Comparison of ENCODE assay signal across 11 cellular contexts in genomic region chr6:135212935-135213334, GRCh38. TPM values are rescaled to one million over a fixed set of nuclear protein-coding genes. Genes with fewer than 3 reads are reported as not detected.
DNase-seq lines count a peak whose midpoint lies in the region; ATAC-seq and TF ChIP-seq lines count a peak whose summit lies in the region.
"Had no signal": no experiment of that assay in that cellular context is flagged by ENCODE, and none has a peak within 500 bp of the region (broad histone marks: within the 10 kb centered on the region; RNA-seq: fewer than 3 reads in every experiment).

No MANE protein-coding gene starts in this region.

- peak overlapping the region; percentile 57; the same call in 1 of the 2 replicates for H2AFZ ChIP-seq in SK-N-SH (ENCODE audit: low read depth)

- no peak overlapping the region for H3K4me3 ChIP-seq in SK-N-SH (ENCODE audit: low read depth in 2 of 2, low read length in 1 of 2)

- ATAC-seq in effector memory CD8-positive, alpha-beta T cell (replicated peaks), result peak; percentile 14
- peak; percentile 66 for ATAC-seq in stimulated activated naive CD8-positive, alpha-beta T cell treated with anti-CD3 and anti-CD28 coated beads, Interleukin-15, Interleukin-2, amounts not matched to agents 100 U/mL and 50 U/mL, for 24 hours
- ATAC-seq in HG02981 (IDR thresholded peaks at IDR 0.05; ENCODE audit: unreplicated experiment) (no peak), GM21526 (IDR thresholded peaks at IDR 0.05; ENCODE audit: low FRiP score, unreplicated experiment) (no peak), HG02840 (IDR thresholded peaks at IDR 0.05; ENCODE audit: low FRiP score, unreplicated experiment) (no peak)

- TF ChIP-seq EP300 in SK-N-SH (IDR thresholded peaks at IDR 0.05; ENCODE audit: borderline replicate concordance in 1 of 2, low read depth in 1 of 2, low read length in 1 of 2), result no peak

- H4K20me1 ChIP-seq in SK-N-SH (ENCODE audit: insufficient read depth), result no peaks in the 10 kb centered on the region

- H3K27ac Mint-ChIP-seq in activated T-cell treated with anti-CD3 and anti-CD28 coated beads, Interleukin-2, amount 50 U/mL, for 24 hours, result peak overlapping the region; percentile 70
- H3K27ac Mint-ChIP-seq in effector memory CD8-positive, alpha-beta T cell, result no peak overlapping the region

- H3K9ac ChIP-seq in SK-N-SH, result no peak overlapping the region
- H3K9ac ChIP-seq: KMS-11 had no signal

- peaks cover 91% of the 10 kb centered on the region for H3K36me3 Mint-ChIP-seq in activated T-cell treated with anti-CD3 and anti-CD28 coated beads, Interleukin-2, amount 50 U/mL, for 24 hours (ENCODE audit: low read depth)
- no peaks in the 10 kb centered on the region for H3K36me3 Mint-ChIP-seq in effector memory CD8-positive, alpha-beta T cell (ENCODE audit: insufficient read depth)

- peaks cover 44% of the 10 kb centered on the region for H3K4me1 Mint-ChIP-seq in activated T-cell treated with anti-CD3 and anti-CD28 coated beads, Interleukin-2, amount 50 U/mL, for 24 hours (ENCODE audit: low read depth)
- H3K4me1 Mint-ChIP-seq in effector memory CD8-positive, alpha-beta T cell (ENCODE audit: low read depth in 2 of 2), result peaks cover 4 to 13% of the 10 kb centered on the region in 2 donors

- no peak overlapping the region for H3K27ac ChIP-seq in SK-N-SH (ENCODE audit: low read depth in 2 of 2, low read length in 1 of 2)
- H3K27ac ChIP-seq: KMS-11 had no signal

- H3K4me1 ChIP-seq in SK-N-SH (ENCODE audit: control insufficient read depth in 1 of 2, insufficient read depth in 2 of 2, low read depth in 1 of 2, low read length in 1 of 2), result peaks cover 0 to 9% of the 10 kb centered on the region in 2 experiments; a peak in 1 of 4 replicates

- H3K36me3 ChIP-seq in SK-N-SH (replicated peaks in 1 of 2; ENCODE audit: control insufficient read depth in 1 of 2, insufficient read depth in 2 of 2, low read length in 1 of 2), result peaks cover 0 to 17% of the 10 kb centered on the region in 2 experiments

- no peaks in the 10 kb centered on the region for H3F3A ChIP-seq in SK-N-SH (replicated peaks; ENCODE audit: insufficient read depth)

- TF ChIP-seq CTCF in SK-N-SH (IDR thresholded peaks at IDR 0.05), result no peak

- no peaks in the 10 kb centered on the region for H3K9me2 ChIP-seq in SK-N-SH

- CTCF ChIA-PET in SK-N-SH (lab: Yijun Ruan, JAX), result interaction anchor here (2.7 kb wide), 1 partner anchor 22 kb away, joined by 6 read pairs; no protein-coding TSS in a partner anchor

- no peak overlapping the region for H3K4me2 ChIP-seq in SK-N-SH
- H3K4me2 ChIP-seq: KMS-11 had no signal

- no peaks in the 10 kb centered on the region for H3K9me3 Mint-ChIP-seq in activated T-cell treated with anti-CD3 and anti-CD28 coated beads, Interleukin-2, amount 50 U/mL, for 24 hours
- no peaks in the 10 kb centered on the region for H3K9me3 Mint-ChIP-seq in effector memory CD8-positive, alpha-beta T cell

- H3K79me2 ChIP-seq in SK-N-SH (ENCODE audit: insufficient read depth), result no peaks in the 10 kb centered on the region

- POLR2A ChIA-PET in SK-N-SH (lab: Yijun Ruan, JAX), result no interaction called here

- TF ChIP-seq RAD21 in SK-N-SH (IDR thresholded peaks at IDR 0.05; ENCODE audit: low read length), result no peak

- WGBS in SK-N-SH (ENCODE audit: low lambda C conversion rate), result 88% methylated on average over 5 of the region's 5 CpGs

- no peaks in the 10 kb centered on the region for H3K27me3 Mint-ChIP-seq in activated T-cell treated with anti-CD3 and anti-CD28 coated beads, Interleukin-2, amount 50 U/mL, for 24 hours
- no peaks in the 10 kb centered on the region for H3K27me3 Mint-ChIP-seq in effector memory CD8-positive, alpha-beta T cell

- H3K27me3 ChIP-seq in SK-N-SH (ENCODE audit: insufficient read depth), result no peaks in the 10 kb centered on the region

- no peak for DNase-seq in activated T-cell treated with anti-CD3 and anti-CD28 coated beads, Interleukin-2, amount 50 U/mL, for 24 hours
- no peak for DNase-seq in activated T-cell treated with anti-CD3 and anti-CD28 coated beads, Interleukin-2, amount 50 U/mL, for 48 hours
- DNase-seq in SK-N-SH, result no peak
- DNase-seq in effector memory CD8-positive, alpha-beta T cell, result no peak
- no peak for DNase-seq in stimulated activated naive CD8-positive, alpha-beta T cell treated with anti-CD3 and anti-CD28 coated beads, Interleukin-15, Interleukin-2, amounts not matched to agents 100 U/mL and 50 U/mL, for 24 hours
- DNase-seq: NCI-H524, posterior cingulate gyrus had no signal

- H3K4me3 Mint-ChIP-seq in activated T-cell treated with anti-CD3 and anti-CD28 coated beads, Interleukin-2, amount 50 U/mL, for 24 hours, result no peak overlapping the region
- H3K4me3 Mint-ChIP-seq in effector memory CD8-positive, alpha-beta T cell, result no peak overlapping the region

- H3K9me3 ChIP-seq in SK-N-SH, result peaks cover 4% of the 10 kb centered on the region; the same call in 1 of the 2 replicates

TF ChIP-seq in SK-N-SH, 30 proteins besides CTCF, POLR2A, EP300 and RAD21 (continues in another document):
- TF ChIP-seq USF1 (IDR thresholded peaks at IDR 0.05; ENCODE audit: borderline replicate concordance, low read depth), result no peak
- no peak for TF ChIP-seq TEAD4 (IDR thresholded peaks at IDR 0.05; ENCODE audit: borderline replicate concordance, insufficient read depth)
- TF ChIP-seq GABPA (IDR thresholded peaks at IDR 0.05; ENCODE audit: low read depth), result no peak
- TF ChIP-seq SMC3 (IDR thresholded peaks at IDR 0.05; ENCODE audit: low read depth, low read length), result no peak
- TF ChIP-seq RCOR1 (IDR thresholded peaks at IDR 0.05; ENCODE audit: low read length), result no peak
- TF ChIP-seq FOXM1 (IDR thresholded peaks at IDR 0.05; ENCODE audit: low read depth), result no peak
- no peak for TF ChIP-seq IRF3 (IDR thresholded peaks at IDR 0.05; ENCODE audit: low read depth, low read length)
- no peak for TF ChIP-seq RXRA (IDR thresholded peaks at IDR 0.05; ENCODE audit: borderline replicate concordance, low read depth)
- TF ChIP-seq ZBTB33 (IDR thresholded peaks at IDR 0.05; ENCODE audit: borderline replicate concordance, low read depth), result no peak
- no peak for TF ChIP-seq MXI1 (IDR thresholded peaks at IDR 0.05; ENCODE audit: low read depth, low read length)
- no peak for TF ChIP-seq CHD2 (IDR thresholded peaks at IDR 0.05; ENCODE audit: low read length, partially characterized antibody)
- TF ChIP-seq NFIC (IDR thresholded peaks at IDR 0.05; ENCODE audit: borderline replicate concordance), result no peak
- no peak for TF ChIP-seq MEF2A (IDR thresholded peaks at IDR 0.05; ENCODE audit: borderline replicate concordance, low read depth)
- no peak for TF ChIP-seq JUND (IDR thresholded peaks at IDR 0.05)
- TF ChIP-seq USF2 (IDR thresholded peaks at IDR 0.05; ENCODE audit: borderline replicate concordance, low read depth, low read length), result no peak
- no peak for TF ChIP-seq RFX5 (IDR thresholded peaks at IDR 0.05; ENCODE audit: low read length)
- no peak for TF ChIP-seq EZH2phosphoT487 (IDR thresholded peaks at IDR 0.05; ENCODE audit: borderline replicate concordance, low read depth)

RNA-seq across cellular contexts. Expression of gene MYB, which starts 31.8 kb away (rescaled TPM):
- 0.85 and 1.2 TPM in 2 replicates for polyA plus RNA-seq in SK-N-SH (2012; rRNA removed)
- polyA plus RNA-seq in SK-N-SH (2012; cell fraction: cytosol; rRNA removed), result 1.0 TPM in 2 replicates
- polyA plus RNA-seq in SK-N-SH (2012; cell fraction: nucleus; rRNA removed), result 1.1 and 1.3 TPM in 2 replicates

Comparison
In these comparisons a context has a peak if more than half of its experiments do, and no peak if none do; other contexts are left out.
1. ATAC-seq: peak in effector memory CD8-positive, alpha-beta T cell (single experiment) and stimulated activated naive CD8-positive, alpha-beta T cell treated with anti-CD3 and anti-CD28 coated beads, Interleukin-15, Interleukin-2, amounts not matched to agents 100 U/mL and 50 U/mL, for 24 hours (single experiment); none in HG02981 (single experiment), GM21526 (single experiment) and HG02840 (single experiment).